In genomic region chr11:11845066-11845465, GRCh38 we compare ENCODE assay signal across 10 cellular contexts. TPM values are rescaled to one million over a fixed set of nuclear protein-coding genes. Genes with fewer than 3 reads are reported as not detected.
DNase-seq lines count a peak whose midpoint lies in the region; ATAC-seq, FAIRE-seq and TF ChIP-seq lines count a peak whose summit lies in the region.
"Had no signal": no experiment of that assay in that cellular context is flagged by ENCODE, and none has a peak within 500 bp of the region (broad histone marks: within the 10 kb centered on the region; RNA-seq: fewer than 3 reads in every experiment).

No MANE protein-coding gene starts in this region.

- H3K27me3 Mint-ChIP-seq in type B pancreatic cell = no peaks in the 10 kb centered on the region

- H3K9ac ChIP-seq in GM12878 (ENCODE audit: control insufficient read depth, insufficient read depth, low read length) (peak overlapping the region; percentile 25; the same call in 1 of the 2 replicates), parathyroid adenoma (no peak overlapping the region)

- POLR2A ChIA-PET in GM12878 (lab: Charles Lee) = interaction anchor here (1.0 to 2.6 kb wide), 4 partner anchors 10 to 38 kb away, joined by 4 to 6 read pairs (median 6); no protein-coding TSS in a partner anchor

- H3K9me3 Mint-ChIP-seq in type B pancreatic cell = no peaks in the 10 kb centered on the region

- H3K27me3 ChIP-seq in GM12878 (replicated peaks in 1 of 2; ENCODE audit: control insufficient read depth in 2 of 2, insufficient read depth in 2 of 2, low read length in 1 of 2) = no peaks in the 10 kb centered on the region
- H3K27me3 ChIP-seq in parathyroid adenoma (ENCODE audit: control insufficient read depth, insufficient read depth, low read length) = no peaks in the 10 kb centered on the region

- no TSS peak for BruUV-seq in GM12878 (replicated peaks; lab: Mats Ljungman, UMichigan)

- SMC1A ChIA-PET in GM12878 (lab: Charles Lee; ENCODE audit: uncharacterized antibody, unreplicated experiment) = interaction anchor here (0.7 to 4.2 kb wide), 9 partner anchors 11 to 54 kb away, joined by 3 to 29 read pairs (median 4); no protein-coding TSS in a partner anchor

- intact Hi-C loops in GM12878 (cut with micrococcal nuclease; ENCODE audit: unreplicated experiment) = loop anchor here (10.0 kb wide), 1 partner anchor 990 kb away; the partner anchor contains the start of gene ZBED5

- DNase-seq in DMS53 treated with DMSO at 0.1 percent for 48 hours (lab: John Stamatoyannopoulos, UW; ENCODE audit: unreplicated experiment) = peak; percentile 88
- DNase-seq in LNCaP clone FGC (ENCODE audit: low read depth) = peak; percentile 92
- DNase-seq in GM12878 (ENCODE audit: low read depth, low spot score) = no peak
- DNase-seq in NOMO-1 treated with dmso at 0.1 percent for 144 hours (lab: John Stamatoyannopoulos, UW; ENCODE audit: unreplicated experiment) = no peak
- DNase-seq in type B pancreatic cell (ENCODE audit: extremely low spot score, unreplicated experiment) = no peak
- DNase-seq in SIG-M5 treated with dmso at 0.1 percent for 504 hours (lab: John Stamatoyannopoulos, UW; ENCODE audit: unreplicated experiment) = no peak
- DNase-seq: activated CD4-positive, alpha-beta T cell treated with anti-CD3 and anti-CD28 coated beads for 1 hour; NCI-H1436 treated with DMSO at 0.1 percent for 48 hours had no signal

- H3K4me3 ChIP-seq in LNCaP clone FGC (ENCODE audit: low read depth, low read length) = peak overlapping the region; percentile 75
- H3K4me3 ChIP-seq in GM12878 = peak overlapping the region; percentile 77
- H3K4me3 ChIP-seq in parathyroid adenoma (ENCODE audit: low read depth, low read length) = no peak overlapping the region

- no peak for TF ChIP-seq EP300 in GM12878 (IDR thresholded peaks at IDR 0.05; ENCODE audit: borderline replicate concordance in 1 of 2, control insufficient read depth in 1 of 2, low read depth in 2 of 2, low read length in 2 of 2)

- peaks cover 4% of the 10 kb centered on the region for H3K36me3 Mint-ChIP-seq in type B pancreatic cell

- TF ChIP-seq CTCF in LNCaP clone FGC (IDR thresholded peaks at IDR 0.05; ENCODE audit: control insufficient read depth, extremely low read depth, insufficient read depth) (no peak), GM12878 (IDR thresholded peaks at IDR 0.05 in 2 of 3, conservative IDR thresholded peaks at IDR 0.05 in 1 of 3; ENCODE audit: control insufficient read depth in 2 of 3, extremely low read depth in 1 of 3, insufficient read depth in 1 of 3, low read depth in 3 of 3, low read length in 3 of 3) (no peak), parathyroid adenoma (IDR thresholded peaks at IDR 0.05) (no peak), type B pancreatic cell (conservative IDR thresholded peaks at IDR 0.05) (no peak)

- in situ Hi-C loops in GM12878 (cut with MboI) = no loop called here

- RAD21 ChIA-PET in GM12878 (lab: Charles Lee; ENCODE audit: unreplicated experiment) = interaction anchor here (0.8 to 2.5 kb wide), 7 partner anchors 12 to 1036 kb away, joined by 3 to 8 read pairs (median 3); partner anchors contain the start of gene EIF4G2

- H3K4me1 ChIP-seq in GM12878 (ENCODE audit: control insufficient read depth, insufficient read depth, low read length) (peaks cover 5% of the 10 kb centered on the region; the same call in 1 of the 2 replicates), parathyroid adenoma (peaks cover 17% of the 10 kb centered on the region)

- H3K36me3 ChIP-seq in GM12878 (ENCODE audit: control insufficient read depth in 2 of 2, insufficient read depth in 2 of 2, low read length in 1 of 2) = no peaks in the 10 kb centered on the region
- H3K36me3 ChIP-seq in parathyroid adenoma (ENCODE audit: control insufficient read depth, insufficient read depth, low read length) = no peaks in the 10 kb centered on the region

- TF ChIP-seq RAD21 in GM12878 (IDR thresholded peaks at IDR 0.05; ENCODE audit: insufficient read depth, low read depth, low read length) = no peak

- no peak overlapping the region for H3K27ac Mint-ChIP-seq in type B pancreatic cell

- CTCF ChIA-PET in GM12878 (lab: Yijun Ruan, JAX) = interaction anchor here (3.7 to 13.4 kb wide), 2 partner anchors 16 to 35 kb away, joined by 13 to 211 read pairs; no protein-coding TSS in a partner anchor

- ATAC-seq in GM12878 (no peak), GM18909 (IDR thresholded peaks at IDR 0.05; ENCODE audit: poor library complexity, unreplicated experiment) (no peak)

- FAIRE-seq in GM12878 (lab: Jason Lieb, UNC) = no peak

- peak overlapping the region; percentile 35 for H3K27ac ChIP-seq in GM12878 (ENCODE audit: control insufficient read depth, insufficient read depth)
- no peak overlapping the region for H3K27ac ChIP-seq in parathyroid adenoma

- H4K20me1 ChIP-seq in GM12878 (ENCODE audit: control insufficient read depth, insufficient read depth) = no peaks in the 10 kb centered on the region

- no peak for TF ChIP-seq POLR2A in GM12878 (IDR thresholded peaks at IDR 0.05; ENCODE audit: low read depth, low read length)

- H3K9me3 ChIP-seq in GM12878 (replicated peaks; ENCODE audit: control insufficient read depth, insufficient read depth, low read length) = no peaks in the 10 kb centered on the region
- H3K9me3 ChIP-seq in parathyroid adenoma (ENCODE audit: control insufficient read depth, low read length) = no peaks in the 10 kb centered on the region

- H3K79me2 ChIP-seq in GM12878 (ENCODE audit: control insufficient read depth, insufficient read depth, low read length) (peaks cover 82% of the 10 kb centered on the region), parathyroid adenoma (peaks cover 43% of the 10 kb centered on the region)

- H3K4me3 Mint-ChIP-seq in type B pancreatic cell = no peak overlapping the region

- H2AFZ ChIP-seq in GM12878 (ENCODE audit: control insufficient read depth, low read depth, low read length) (no peak overlapping the region), parathyroid adenoma (no peak overlapping the region)

- peaks cover 42% of the 10 kb centered on the region for H3K4me1 Mint-ChIP-seq in type B pancreatic cell (ENCODE audit: unreplicated experiment)

- H3K4me2 ChIP-seq in GM12878 (ENCODE audit: control insufficient read depth, insufficient read depth) = peak overlapping the region; percentile 58
- peak overlapping the region; percentile 47 for H3K4me2 ChIP-seq in parathyroid adenoma (ENCODE audit: low read length)

TF ChIP-seq in GM12878, 131 proteins besides CTCF, POLR2A, EP300 and RAD21:
- TF ChIP-seq ZNF274 (IDR thresholded peaks at IDR 0.05; ENCODE audit: insufficient read depth, insufficient read length) (no peak), RUNX3 (IDR thresholded peaks at IDR 0.05; ENCODE audit: low read length) (0 out of 2 replicates have a peak, but pooled peaks have one; percentile 1)

RNA-seq across cellular contexts. Expression of gene USP47, which starts 3.3 kb away (rescaled TPM):
- total RNA-seq in GM12878 (2013; cell fraction: nucleolus; rRNA removed) = 213 and 244 TPM in 2 replicates
- total RNA-seq in GM12878 (2014; rRNA removed) = 50.0 and 54.0 TPM in 2 replicates
- 54.0 and 54.2 TPM in 2 replicates for total RNA-seq in GM12878 (2014; rRNA removed; fragmentation: Illumina TruSeq; extraction: Trizol)
- 28.7 and 33.9 TPM in 2 replicates for total RNA-seq in GM12878 (2021)
- 16.6 TPM for polyA plus RNA-seq in GM12878 (2011; ENCODE audit: low read depth)
- 25.7 and 42.5 TPM in 2 replicates for polyA plus RNA-seq in GM12878 (2011; rRNA removed)
- 8.9 and 10.5 TPM in 2 replicates for polyA plus RNA-seq in GM12878 (2011; cell fraction: cytosol; rRNA removed)
- 35.4 and 37.1 TPM in 2 replicates for polyA plus RNA-seq in GM12878 (2011; cell fraction: nucleus; rRNA removed)
- polyA plus RNA-seq in GM12878 (2012) = 25.5 and 29.9 TPM in 2 replicates
- polyA plus RNA-seq in GM12878 (2014; fragmentation: Illumina TruSeq; extraction: Trizol) = 34.4 and 53.3 TPM in 2 replicates
- 10 to 100 TPM; 13.9 to 14.8 TPM for polyA plus RNA-seq in GM12878 (2014; fragmentation: Nextera tagmentation; extraction: Ambion mirVana)
- 23.1 and 27.2 TPM in 2 replicates for polyA plus RNA-seq in GM12878 (2014; rRNA removed)
- 10 to 100 TPM; 36.2 to 38.8 TPM for polyA plus RNA-seq in GM12878 (2016; fragmentation: Nextera tagmentation; extraction: Ambion mirVana)
- polyA minus RNA-seq in GM12878 (2011; rRNA and poly(A)+ RNA removed) = 34.3 and 45.4 TPM in 2 replicates
- 11.1 and 13.4 TPM in 2 replicates for polyA minus RNA-seq in GM12878 (2011; cell fraction: cytosol; rRNA and poly(A)+ RNA removed)
- 57.3 and 80.4 TPM in 2 replicates for polyA minus RNA-seq in GM12878 (2011; cell fraction: nucleus; rRNA and poly(A)+ RNA removed)
- total RNA-seq in type B pancreatic cell (ENCODE audit: low replicate concordance) = 46.3 and 54.4 TPM in 2 replicates

Comparison
In these comparisons a context has a peak if more than half of its experiments do, and no peak if none do; other contexts are left out.
1. DNase-seq: peak in DMS53 treated with DMSO at 0.1 percent for 48 hours (single experiment) and LNCaP clone FGC (single experiment); none in GM12878 (single experiment), NOMO-1 treated with dmso at 0.1 percent for 144 hours (single experiment), type B pancreatic cell (single experiment) and SIG-M5 treated with dmso at 0.1 percent for 504 hours (single experiment).